Comparison of ENCODE assay signal across 21 cellular contexts in genomic region chr11:733072-733471, GRCh38.
"Had no signal": no experiment of that assay in that cellular context is flagged by ENCODE, and none has a peak within 500 bp of the region (broad histone marks: within the 10 kb centered on the region; RNA-seq: fewer than 3 reads in every experiment).

No MANE protein-coding gene starts in this region.

- H3K9me3 ChIP-seq: prostate gland, right atrium auricular region, sigmoid colon, testis, tibial artery, upper lobe of left lung had no signal

- ATAC-seq: left lobe of liver; natural killer cell; stimulated activated memory B cell treated with anti-CD40 and anti-IgM and Interleukin-4, amounts not matched to agents 10 μg/mL and 1 μg/mL and 100 μg/mL, for 72 hours; stimulated activated naive CD8-positive, alpha-beta T cell treated with anti-CD3 and anti-CD28 coated beads, Interleukin-15, Interleukin-2, amounts not matched to agents 100 U/mL and 50 U/mL, for 24 hours had no signal

- H3K4me1 ChIP-seq: prostate gland had no signal

- DNase-seq: dorsolateral prefrontal cortex; effector CD4-positive, alpha-beta T cell; hypothalamus; kidney; natural killer cell; sigmoid colon; stimulated activated CD4-positive, alpha-beta T cell treated with anti-CD3 and anti-CD28 coated beads, Interleukin-2, amount 100 ng/mL, for 24 hours; stimulated activated CD4-positive, alpha-beta T cell treated with anti-CD3 and anti-CD28 coated beads, Interleukin-4, amount 100 ng/mL, for 24 hours; stimulated activated naive CD8-positive, alpha-beta T cell treated with anti-CD3 and anti-CD28 coated beads, Interleukin-15, Interleukin-2, amounts not matched to agents 100 U/mL and 50 U/mL, for 24 hours; substantia nigra; testis; tibial artery had no signal

- H3K27me3 ChIP-seq: dorsolateral prefrontal cortex, right atrium auricular region, testis, upper lobe of left lung had no signal

- H3K36me3 ChIP-seq: prostate gland, right atrium auricular region, sigmoid colon, tibial artery, upper lobe of left lung had no signal

- H3K4me3 ChIP-seq: dorsolateral prefrontal cortex, lung, prostate gland, right atrium auricular region, sigmoid colon, testis, tibial artery, upper lobe of left lung had no signal

- FAIRE-seq: colon, frontal cortex, kidney, urothelium cell line had no signal

- H3K27ac ChIP-seq: dorsolateral prefrontal cortex, prostate gland, right atrium auricular region, sigmoid colon, testis, tibial artery, upper lobe of left lung had no signal
